In genomic region chr4:141783770-141784169, GRCh38 we compare ENCODE assay signal across 28 cellular contexts.
"Had no signal": no experiment of that assay in that cellular context is flagged by ENCODE, and none has a peak within 500 bp of the region (broad histone marks: within the 10 kb centered on the region; RNA-seq: fewer than 3 reads in every experiment).

No MANE protein-coding gene starts in this region.

- H3K79me2 ChIP-seq: hepatocyte had no signal

- H3K4me2 ChIP-seq: hepatocyte had no signal

- DNase-seq: colonic mucosa; cortex of kidney; dorsolateral prefrontal cortex; effector CD4-positive, alpha-beta T cell; effector CD8-positive, alpha-beta T cell; effector memory CD4-positive, alpha-beta T cell; effector memory CD8-positive, alpha-beta T cell; endodermal cell; erythroblast; esophagus squamous epithelium; foreskin fibroblast; foreskin keratinocyte; foreskin melanocyte; gastrocnemius medialis; glutamatergic neuron; head of caudate nucleus; heart left ventricle; heart right ventricle had no signal

- H3K27ac ChIP-seq: colonic mucosa, coronary artery, dorsolateral prefrontal cortex, epithelial cell of prostate, esophagus muscularis mucosa, esophagus squamous epithelium, foreskin keratinocyte, gastrocnemius medialis, gastroesophageal sphincter, heart left ventricle, heart right ventricle, hepatocyte had no signal

- H3K9me3 ChIP-seq: colonic mucosa, esophagus muscularis mucosa, esophagus squamous epithelium, gastrocnemius medialis, gastroesophageal sphincter had no signal

- ATAC-seq: effector memory CD8-positive, alpha-beta T cell; esophagus mucosa; foreskin keratinocyte; gastrocnemius medialis; gastroesophageal sphincter; heart left ventricle; heart right ventricle had no signal

- H3K27me3 ChIP-seq: colonic mucosa, dorsolateral prefrontal cortex, esophagus muscularis mucosa, esophagus squamous epithelium, foreskin keratinocyte, gastrocnemius medialis, gastroesophageal sphincter, heart left ventricle, heart right ventricle, hepatocyte had no signal

- H3K36me3 ChIP-seq: colonic mucosa, esophagus muscularis mucosa, esophagus squamous epithelium, gastrocnemius medialis, gastroesophageal sphincter, heart left ventricle, heart right ventricle had no signal

- FAIRE-seq: colon, endometrium, endothelial cell of umbilical vein, frontal cortex had no signal

- H3K4me3 ChIP-seq: colonic mucosa, coronary artery, dorsolateral prefrontal cortex, esophagus muscularis mucosa, esophagus squamous epithelium, gastrocnemius medialis, gastroesophageal sphincter, heart left ventricle, heart right ventricle, hepatocyte had no signal

- H2AFZ ChIP-seq: hepatocyte had no signal

- H3K4me1 ChIP-seq: colonic mucosa, esophagus muscularis mucosa, esophagus squamous epithelium, foreskin keratinocyte, gastrocnemius medialis, gastroesophageal sphincter, heart left ventricle, heart right ventricle had no signal
